12 cellular contexts compared by ENCODE assay signal in the genomic region with DNA sequence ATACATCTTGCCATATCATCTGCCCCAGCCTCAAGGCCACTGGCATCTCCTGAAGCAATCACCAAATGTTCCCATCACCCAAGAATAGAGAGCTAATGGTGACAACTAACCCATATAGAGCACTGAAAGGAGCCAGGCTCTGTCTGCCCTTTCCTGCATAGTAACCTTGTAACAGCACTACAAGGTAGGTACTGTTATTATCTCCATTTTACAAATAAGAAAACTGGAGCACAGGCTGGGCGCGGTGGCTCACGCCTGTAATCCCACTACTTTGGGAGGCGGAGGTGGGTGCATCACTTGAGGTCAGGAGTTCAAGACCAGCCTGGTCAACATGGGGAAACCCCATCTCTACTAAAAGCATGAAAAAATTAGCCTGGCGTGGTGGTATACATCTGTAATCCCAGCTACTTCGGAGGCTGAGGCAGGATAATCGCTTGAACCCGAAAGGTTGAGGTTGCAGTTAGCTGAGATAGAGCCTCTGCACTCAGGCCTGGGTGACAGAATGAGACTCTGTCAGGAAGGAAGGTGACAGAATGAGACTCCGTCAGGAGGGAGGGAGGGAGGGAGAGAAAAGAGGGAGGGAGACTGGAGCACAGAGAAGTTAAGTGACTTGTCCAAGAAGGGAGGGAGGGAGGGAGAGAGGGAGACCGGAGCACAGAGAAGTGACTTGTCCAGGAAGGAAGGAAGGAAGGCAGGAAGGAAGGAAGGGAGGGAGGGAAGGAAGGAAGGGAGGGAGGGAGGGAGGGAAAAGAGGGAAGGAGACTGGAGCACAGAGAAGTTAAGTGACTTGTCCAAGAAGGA. TPM values are rescaled to one million over a fixed set of nuclear protein-coding genes. Genes with fewer than 3 reads are reported as not detected.
DNase-seq lines count a peak whose midpoint lies in the region; ATAC-seq and TF ChIP-seq lines count a peak whose summit lies in the region.
"Had no signal": no experiment of that assay in that cellular context is flagged by ENCODE, and none has a peak within 500 bp of the region (broad histone marks: within the 10 kb centered on the region; RNA-seq: fewer than 3 reads in every experiment).

No MANE protein-coding gene starts in this region.

- no peak for ATAC-seq in GM18873 (IDR thresholded peaks at IDR 0.05; ENCODE audit: low FRiP score, unreplicated experiment)
- no peak for ATAC-seq in activated CD4-positive, CD25-positive, alpha-beta regulatory T cell treated with anti-CD3 and anti-CD28 coated beads, Interleukin-2, amount 50 U/mL, for 24 hours

- no peaks in the 10 kb centered on the region for H3K9me3 Mint-ChIP-seq in activated CD4-positive, alpha-beta T cell treated with anti-CD3 and anti-CD28 coated beads, Interleukin-2, amount 10 ng/mL, durations not matched to agents 7 days and 5 days

- intact Hi-C loops in esophagus squamous epithelium (cut with DNase I): no loop called here
- intact Hi-C loops in stomach (cut with DNase I; ENCODE audit: low total_unique reads): no loop called here

- CTCF ChIA-PET in activated CD4-positive, alpha-beta T cell treated with anti-CD3 and anti-CD28 coated beads, Interleukin-2, amount 10 ng/mL, durations not matched to agents 7 days and 5 days (lab: Charles Lee): interaction anchor here (0.7 to 1.7 kb wide), 4 partner anchors 9 to 294 kb away, joined by 3 to 5 read pairs (median 4); no protein-coding TSS in a partner anchor
- CTCF ChIA-PET in RWPE1 (lab: Yijun Ruan, JAX): no interaction called here

- peak overlapping the region; percentile 77 for H3K27ac ChIP-seq in RWPE1
- peak overlapping the region; percentile 10 to 92 (median 74) for H3K27ac ChIP-seq in esophagus squamous epithelium
- peak overlapping the region in 4 of 5 donors; percentile 28 to 84 (median 76) for H3K27ac ChIP-seq in stomach

- peak overlapping the region; percentile 72 for H3K27ac Mint-ChIP-seq in activated CD4-positive, alpha-beta T cell treated with anti-CD3 and anti-CD28 coated beads, Interleukin-2, amount 10 ng/mL, durations not matched to agents 7 days and 5 days

- H3K9me3 ChIP-seq in esophagus squamous epithelium (no peaks in the 10 kb centered on the region), stomach (no peaks in the 10 kb centered on the region)

- no peaks in the 10 kb centered on the region for H3K27me3 Mint-ChIP-seq in activated CD4-positive, alpha-beta T cell treated with anti-CD3 and anti-CD28 coated beads, Interleukin-2, amount 10 ng/mL, durations not matched to agents 7 days and 5 days

- POLR2A ChIA-PET in activated CD4-positive, alpha-beta T cell treated with anti-CD3 and anti-CD28 coated beads, Interleukin-2, amount 10 ng/mL, durations not matched to agents 7 days and 5 days (lab: Charles Lee): no interaction called here
- POLR2A ChIA-PET in RWPE1 (lab: Yijun Ruan, JAX; ENCODE audit: low non-redundant PET): no interaction called here

- no peak for TF ChIP-seq EP300 in stomach (IDR thresholded peaks at IDR 0.05)

- H3K36me3 Mint-ChIP-seq in activated CD4-positive, alpha-beta T cell treated with anti-CD3 and anti-CD28 coated beads, Interleukin-2, amount 10 ng/mL, durations not matched to agents 7 days and 5 days (ENCODE audit: low read depth): peaks cover 2% of the 10 kb centered on the region

- H3K4me3 ChIP-seq in esophagus squamous epithelium: peak overlapping the region in 1 of 4 donors; percentile 85
- peak overlapping the region in 1 of 4 donors; percentile 75 for H3K4me3 ChIP-seq in stomach

- DNase-seq in activated CD4-positive, alpha-beta T cell treated with anti-CD3 and anti-CD28 coated beads, Interleukin-2, amount 10 ng/mL, durations not matched to agents 7 days and 5 days: no peak
- DNase-seq in activated CD4-positive, alpha-beta T cell treated with anti-CD3 and anti-CD28 coated beads for 1 hour: no peak
- DNase-seq in RWPE1 (ENCODE audit: low spot score) (no peak), esophagus squamous epithelium (lab: John Stamatoyannopoulos, UW) (no peak), stomach (no peak)
- no peak for DNase-seq in stimulated activated CD8-positive, alpha-beta memory T cell treated with anti-CD3 and anti-CD28 coated beads, Interleukin-4, amount 100 ng/mL, for 48 hours
- DNase-seq: caudate nucleus, left ventricle myocardium superior, retina, Right ventricle myocardium superior had no signal

- 67% methylated on average over 9 to 10 of the region's 10 CpGs for WGBS in esophagus squamous epithelium, 2 donors
- 61 to 73% (median 68%) methylated on average over 10 of the region's 10 CpGs for WGBS in stomach, 5 donors

- H3K27me3 ChIP-seq in esophagus squamous epithelium (no peaks in the 10 kb centered on the region), stomach (no peaks in the 10 kb centered on the region)

- TF ChIP-seq POLR2A in esophagus squamous epithelium (IDR thresholded peaks at IDR 0.05): no peak
- TF ChIP-seq POLR2A in stomach (IDR thresholded peaks at IDR 0.05): no peak

- no peak overlapping the region for H3K4me3 Mint-ChIP-seq in activated CD4-positive, alpha-beta T cell treated with anti-CD3 and anti-CD28 coated beads, Interleukin-2, amount 10 ng/mL, durations not matched to agents 7 days and 5 days

- peaks cover 6 to 46% (median 8%) of the 10 kb centered on the region in 3 donors for H3K4me1 ChIP-seq in esophagus squamous epithelium
- H3K4me1 ChIP-seq in stomach: peaks cover 0 to 32% (median 25%) of the 10 kb centered on the region in 4 donors

- TF ChIP-seq CTCF in RWPE1 (conservative IDR thresholded peaks at IDR 0.05; ENCODE audit: low read depth) (no peak), esophagus squamous epithelium (IDR thresholded peaks at IDR 0.05) (no peak), stomach (IDR thresholded peaks at IDR 0.05) (no peak)

- H3K36me3 ChIP-seq in esophagus squamous epithelium: no peaks in the 10 kb centered on the region
- H3K36me3 ChIP-seq in stomach: no peaks in the 10 kb centered on the region

- peaks cover 40% of the 10 kb centered on the region for H3K4me1 Mint-ChIP-seq in activated CD4-positive, alpha-beta T cell treated with anti-CD3 and anti-CD28 coated beads, Interleukin-2, amount 10 ng/mL, durations not matched to agents 7 days and 5 days

RNA-seq across cellular contexts. Expression of a gene that starts 2.2 kb away (rescaled TPM):
- total RNA-seq in activated CD4-positive, alpha-beta T cell treated with anti-CD3 and anti-CD28 coated beads, Interleukin-2, amount 10 ng/mL, durations not matched to agents 7 days and 5 days: 1 to 10 TPM; 7.7 to 7.8 TPM
- total RNA-seq in esophagus squamous epithelium (10 to 100 TPM; 12.6 to 24.0 (median 17.2) TPM), stomach (10 to 100 TPM in 2 of 5 donors, 1 to 10 TPM in 3; 1.8 to 21.2 (median 9.4) TPM)
- polyA plus RNA-seq in stomach: 1 to 10 TPM; 5.1 to 8.7 (median 5.8) TPM
